In the genomic region with DNA sequence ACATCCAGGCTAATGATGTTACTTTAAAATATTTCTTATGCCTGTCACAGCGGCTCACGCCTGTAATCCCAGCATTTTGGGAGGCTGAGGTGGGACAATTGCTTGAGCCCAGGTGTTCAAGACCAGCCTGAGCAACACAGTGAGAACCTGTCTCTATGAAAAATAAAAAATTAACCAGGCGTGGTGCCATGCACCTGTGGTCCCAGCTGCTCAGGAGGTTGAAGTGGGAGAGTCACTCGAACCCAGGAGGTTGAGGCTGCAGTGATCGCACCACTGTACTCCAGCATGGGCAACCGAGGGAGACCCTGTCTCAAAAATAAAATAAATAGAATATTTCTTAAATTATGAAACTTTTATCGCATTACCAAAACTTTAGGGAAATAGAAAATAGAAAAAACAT, we compare ENCODE assay signal across 24 cellular contexts. TPM values are rescaled to one million over a fixed set of nuclear protein-coding genes. Genes with fewer than 3 reads are reported as not detected.
DNase-seq lines count a peak whose midpoint lies in the region; ATAC-seq and TF ChIP-seq lines count a peak whose summit lies in the region.
"Had no signal": no experiment of that assay in that cellular context is flagged by ENCODE, and none has a peak within 500 bp of the region (broad histone marks: within the 10 kb centered on the region; RNA-seq: fewer than 3 reads in every experiment).

No MANE protein-coding gene starts in this region.

- H3K9ac ChIP-seq in SK-N-SH = no peak overlapping the region

- H3K4me3 ChIP-seq in DOHH2 (ENCODE audit: low read length) (peak overlapping the region; percentile 53), SK-N-SH (ENCODE audit: low read depth in 2 of 2, low read length in 1 of 2) (no peak overlapping the region)
- H3K4me3 ChIP-seq: A549, esophagus muscularis mucosa, gastrocnemius medialis, GM23338 had no signal

- peaks cover 0 to 2% of the 10 kb centered on the region in 2 donors for H3K36me3 Mint-ChIP-seq in activated T-cell treated with anti-CD3 and anti-CD28 coated beads, Interleukin-2, amount 50 U/mL, for 72 hours (ENCODE audit: insufficient read depth in 2 of 2)

- no peaks in the 10 kb centered on the region for H3K9me3 Mint-ChIP-seq in activated T-cell treated with anti-CD3 and anti-CD28 coated beads, Interleukin-2, amount 50 U/mL, for 72 hours
- H3K9me3 Mint-ChIP-seq: activated naive CD8-positive, alpha-beta T cell treated with anti-CD3 and anti-CD28 coated beads, Interleukin-2, amount 50 U/mL, for 24 hours; brain; GM23338 had no signal

- CTCF ChIA-PET in SK-N-SH (lab: Yijun Ruan, JAX) = no interaction called here

- TF ChIP-seq RAD21 in SK-N-SH (IDR thresholded peaks at IDR 0.05; ENCODE audit: low read length) = no peak

- H3K4me1 Mint-ChIP-seq in activated T-cell treated with anti-CD3 and anti-CD28 coated beads, Interleukin-2, amount 50 U/mL, for 72 hours (ENCODE audit: low read depth) = peaks cover 9% of the 10 kb centered on the region
- H3K4me1 Mint-ChIP-seq: brain, GM23338 had no signal

- POLR2A ChIA-PET in SK-N-SH (lab: Yijun Ruan, JAX) = no interaction called here

- ATAC-seq in GM19468 (IDR thresholded peaks at IDR 0.05; ENCODE audit: extremely low read depth, unreplicated experiment) (peak; percentile 33), HG02798 (IDR thresholded peaks at IDR 0.05; ENCODE audit: poor library complexity, unreplicated experiment) (peak; percentile 51), GM19455 (IDR thresholded peaks at IDR 0.05; ENCODE audit: unreplicated experiment) (no peak)
- no peak for ATAC-seq in activated T-cell treated with anti-CD3 and anti-CD28 coated beads, Interleukin-2, amount 50 U/mL, for 72 hours (replicated peaks in 1 of 2)
- ATAC-seq: A549; activated naive CD8-positive, alpha-beta T cell treated with anti-CD3 and anti-CD28 coated beads, Interleukin-2, amount 50 U/mL, for 24 hours; gastrocnemius medialis; GM23338 had no signal

- H3K4me3 Mint-ChIP-seq in activated T-cell treated with anti-CD3 and anti-CD28 coated beads, Interleukin-2, amount 50 U/mL, for 72 hours = no peak overlapping the region
- H3K4me3 Mint-ChIP-seq: activated naive CD8-positive, alpha-beta T cell treated with anti-CD3 and anti-CD28 coated beads, Interleukin-2, amount 50 U/mL, for 24 hours; brain; GM23338 had no signal

- H3F3A ChIP-seq in DOHH2 (ENCODE audit: control insufficient read depth, insufficient read depth) (peaks cover 62% of the 10 kb centered on the region), SK-N-SH (replicated peaks; ENCODE audit: insufficient read depth) (peaks cover 3% of the 10 kb centered on the region)

- TF ChIP-seq CTCF in DOHH2 (IDR thresholded peaks at IDR 0.05; ENCODE audit: low read depth, low read length, poor library complexity, severe bottlenecking) = no peak
- no peak for TF ChIP-seq CTCF in SK-N-SH (IDR thresholded peaks at IDR 0.05)

- H3K36me3 ChIP-seq in DOHH2 (ENCODE audit: control insufficient read depth, low read length) (peaks cover 7% of the 10 kb centered on the region; the same call in 1 of the 2 replicates), SK-N-SH (replicated peaks in 1 of 2; ENCODE audit: control insufficient read depth in 1 of 2, insufficient read depth in 2 of 2, low read length in 1 of 2) (no peaks in the 10 kb centered on the region)
- H3K36me3 ChIP-seq: gastrocnemius medialis had no signal

- TF ChIP-seq EP300 in SK-N-SH (IDR thresholded peaks at IDR 0.05; ENCODE audit: borderline replicate concordance in 1 of 2, low read depth in 1 of 2, low read length in 1 of 2) = no peak

- H2AFZ ChIP-seq in SK-N-SH (ENCODE audit: low read depth) = no peak overlapping the region
- H2AFZ ChIP-seq: GM23338 had no signal

- no peak overlapping the region for H3K27ac Mint-ChIP-seq in activated T-cell treated with anti-CD3 and anti-CD28 coated beads, Interleukin-2, amount 50 U/mL, for 72 hours
- H3K27ac Mint-ChIP-seq: activated naive CD8-positive, alpha-beta T cell treated with anti-CD3 and anti-CD28 coated beads, Interleukin-2, amount 50 U/mL, for 24 hours; brain; GM23338 had no signal

- peaks cover 95% of the 10 kb centered on the region for H3K4me1 ChIP-seq in DOHH2 (ENCODE audit: control insufficient read depth, low read length)
- H3K4me1 ChIP-seq in SK-N-SH (ENCODE audit: control insufficient read depth in 1 of 2, insufficient read depth in 2 of 2, low read depth in 1 of 2, low read length in 1 of 2) = no peaks in the 10 kb centered on the region
- H3K4me1 ChIP-seq: esophagus muscularis mucosa, gastrocnemius medialis had no signal

- H3K9me2 ChIP-seq in DOHH2 (replicated peaks; ENCODE audit: control insufficient read depth, low read length) (no peaks in the 10 kb centered on the region), SK-N-SH (no peaks in the 10 kb centered on the region)

- no peaks in the 10 kb centered on the region for H3K27me3 Mint-ChIP-seq in activated T-cell treated with anti-CD3 and anti-CD28 coated beads, Interleukin-2, amount 50 U/mL, for 72 hours (ENCODE audit: low read depth)
- H3K27me3 Mint-ChIP-seq: activated naive CD8-positive, alpha-beta T cell treated with anti-CD3 and anti-CD28 coated beads, Interleukin-2, amount 50 U/mL, for 24 hours; brain had no signal

- WGBS in SK-N-SH (ENCODE audit: low lambda C conversion rate) = 74% methylated on average over 7 of the region's 7 CpGs

- H4K20me1 ChIP-seq in DOHH2 (ENCODE audit: control insufficient read depth, insufficient read depth, low read depth, low read length) = no peaks in the 10 kb centered on the region
- H4K20me1 ChIP-seq in SK-N-SH (ENCODE audit: insufficient read depth) = no peaks in the 10 kb centered on the region

- DNase-seq in RPMI8226 (peak; percentile 26), SK-N-SH (no peak), NCI-H226 (no peak)
- no peak for DNase-seq in activated T-cell treated with anti-CD3 and anti-CD28 coated beads, Interleukin-2, amount 50 U/mL, for 72 hours
- DNase-seq: activated CD4-positive, alpha-beta T cell treated with anti-CD3 and anti-CD28 coated beads for 4 hours; activated CD8-positive, alpha-beta memory T cell treated with anti-CD3 and anti-CD28 coated beads, Interleukin-2, amount 50 U/mL, for 4 hours; activated effector memory CD4-positive, alpha-beta T cell treated with Interleukin-2 at 50 U/mL for 16 hours; activated naive CD8-positive, alpha-beta T cell treated with anti-CD3 and anti-CD28 coated beads, Interleukin-2, amount 50 U/mL, for 24 hours; effector CD8-positive, alpha-beta T cell; gastrocnemius medialis; kidney glomerular epithelial cell; NCI-H1105; NCI-H2107; NCI-H524; retina; stimulated activated CD4-positive, alpha-beta T cell treated with anti-CD3 and anti-CD28 coated beads, Interleukin-12 subunit alpha, Interleukin-12 subunit beta, amount 100 ng/mL, for 4 hours had no signal

- peak overlapping the region; percentile 99 for H3K27ac ChIP-seq in DOHH2 (ENCODE audit: low read depth, low read length)
- no peak overlapping the region for H3K27ac ChIP-seq in SK-N-SH (ENCODE audit: low read depth in 2 of 2, low read length in 1 of 2)
- H3K27ac ChIP-seq: A549, esophagus muscularis mucosa, gastrocnemius medialis had no signal

- H3K79me2 ChIP-seq in DOHH2 (ENCODE audit: control insufficient read depth, low read length) = peaks cover 3% of the 10 kb centered on the region; the same call in 1 of the 2 replicates
- no peaks in the 10 kb centered on the region for H3K79me2 ChIP-seq in SK-N-SH (ENCODE audit: insufficient read depth)

- H3K27me3 ChIP-seq in DOHH2 (ENCODE audit: control insufficient read depth, low read length) = no peaks in the 10 kb centered on the region
- no peaks in the 10 kb centered on the region for H3K27me3 ChIP-seq in SK-N-SH (ENCODE audit: insufficient read depth)
- H3K27me3 ChIP-seq: esophagus muscularis mucosa, gastrocnemius medialis had no signal

- H3K9me3 ChIP-seq in DOHH2 (ENCODE audit: control insufficient read depth, insufficient read depth, low read length) = no peaks in the 10 kb centered on the region
- no peaks in the 10 kb centered on the region; the same call in 1 of the 2 replicates for H3K9me3 ChIP-seq in SK-N-SH
- H3K9me3 ChIP-seq: A549, esophagus muscularis mucosa, gastrocnemius medialis had no signal

- peak overlapping the region; percentile 90 for H3K4me2 ChIP-seq in DOHH2 (ENCODE audit: low read length)
- no peak overlapping the region for H3K4me2 ChIP-seq in SK-N-SH
- H3K4me2 ChIP-seq: A549, GM23338 had no signal

TF ChIP-seq in SK-N-SH, 30 proteins besides CTCF, POLR2A, EP300 and RAD21 (continues in another document):
- no peak for TF ChIP-seq NFIC (IDR thresholded peaks at IDR 0.05; ENCODE audit: borderline replicate concordance)
- TF ChIP-seq TAF1 (IDR thresholded peaks at IDR 0.05; ENCODE audit: borderline replicate concordance, low read depth, low read length) = no peak
- no peak for TF ChIP-seq FOSL2 (IDR thresholded peaks at IDR 0.05; ENCODE audit: borderline replicate concordance, low read depth)
- TF ChIP-seq MXI1 (IDR thresholded peaks at IDR 0.05; ENCODE audit: low read depth, low read length) = no peak
- TF ChIP-seq ELF1 (IDR thresholded peaks at IDR 0.05) = no peak
- TF ChIP-seq EZH2phosphoT487 (IDR thresholded peaks at IDR 0.05; ENCODE audit: borderline replicate concordance, low read depth) = no peak
- no peak for TF ChIP-seq CHD2 (IDR thresholded peaks at IDR 0.05; ENCODE audit: low read length, partially characterized antibody)
- no peak for TF ChIP-seq GATA2 (CRISPR knock-in tag; IDR thresholded peaks at IDR 0.05)
- TF ChIP-seq, protein P1, sequence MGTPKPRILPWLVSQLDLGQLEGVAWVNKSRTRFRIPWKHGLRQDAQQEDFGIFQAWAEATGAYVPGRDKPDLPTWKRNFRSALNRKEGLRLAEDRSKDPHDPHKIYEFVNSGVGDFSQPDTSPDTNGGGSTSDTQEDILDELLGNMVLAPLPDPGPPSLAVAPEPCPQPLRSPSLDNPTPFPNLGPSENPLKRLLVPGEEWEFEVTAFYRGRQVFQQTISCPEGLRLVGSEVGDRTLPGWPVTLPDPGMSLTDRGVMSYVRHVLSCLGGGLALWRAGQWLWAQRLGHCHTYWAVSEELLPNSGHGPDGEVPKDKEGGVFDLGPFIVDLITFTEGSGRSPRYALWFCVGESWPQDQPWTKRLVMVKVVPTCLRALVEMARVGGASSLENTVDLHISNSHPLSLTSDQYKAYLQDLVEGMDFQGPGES (IDR thresholded peaks at IDR 0.05; ENCODE audit: low read depth, low read length) = no peak
- TF ChIP-seq SMC3 (IDR thresholded peaks at IDR 0.05; ENCODE audit: low read depth, low read length) = no peak
- no peak for TF ChIP-seq TCF12 (IDR thresholded peaks at IDR 0.05)

RNA-seq across cellular contexts. Expression of a gene that starts 28.1 kb away (rescaled TPM):
- 90.8 and 111 TPM in 2 replicates for polyA plus RNA-seq in SK-N-SH (2012; rRNA removed)
- 130 and 172 TPM in 2 replicates for polyA plus RNA-seq in SK-N-SH (2012; cell fraction: cytosol; rRNA removed)
- 35.2 and 85.3 TPM in 2 replicates for polyA plus RNA-seq in SK-N-SH (2012; cell fraction: nucleus; rRNA removed)
- total RNA-seq in activated T-cell treated with anti-CD3 and anti-CD28 coated beads, Interleukin-2, amount 50 U/mL, for 72 hours = 100 to 1,000 TPM; 490 to 497 TPM

Comparison
In these comparisons a context has a peak if more than half of its experiments do, and no peak if none do; other contexts are left out.
1. ATAC-seq: peak in GM19468 (single experiment) and HG02798 (single experiment); none in GM19455 (single experiment) and activated T-cell treated with anti-CD3 and anti-CD28 coated beads, Interleukin-2, amount 50 U/mL, for 72 hours (0 of 2).